In the genomic region with DNA sequence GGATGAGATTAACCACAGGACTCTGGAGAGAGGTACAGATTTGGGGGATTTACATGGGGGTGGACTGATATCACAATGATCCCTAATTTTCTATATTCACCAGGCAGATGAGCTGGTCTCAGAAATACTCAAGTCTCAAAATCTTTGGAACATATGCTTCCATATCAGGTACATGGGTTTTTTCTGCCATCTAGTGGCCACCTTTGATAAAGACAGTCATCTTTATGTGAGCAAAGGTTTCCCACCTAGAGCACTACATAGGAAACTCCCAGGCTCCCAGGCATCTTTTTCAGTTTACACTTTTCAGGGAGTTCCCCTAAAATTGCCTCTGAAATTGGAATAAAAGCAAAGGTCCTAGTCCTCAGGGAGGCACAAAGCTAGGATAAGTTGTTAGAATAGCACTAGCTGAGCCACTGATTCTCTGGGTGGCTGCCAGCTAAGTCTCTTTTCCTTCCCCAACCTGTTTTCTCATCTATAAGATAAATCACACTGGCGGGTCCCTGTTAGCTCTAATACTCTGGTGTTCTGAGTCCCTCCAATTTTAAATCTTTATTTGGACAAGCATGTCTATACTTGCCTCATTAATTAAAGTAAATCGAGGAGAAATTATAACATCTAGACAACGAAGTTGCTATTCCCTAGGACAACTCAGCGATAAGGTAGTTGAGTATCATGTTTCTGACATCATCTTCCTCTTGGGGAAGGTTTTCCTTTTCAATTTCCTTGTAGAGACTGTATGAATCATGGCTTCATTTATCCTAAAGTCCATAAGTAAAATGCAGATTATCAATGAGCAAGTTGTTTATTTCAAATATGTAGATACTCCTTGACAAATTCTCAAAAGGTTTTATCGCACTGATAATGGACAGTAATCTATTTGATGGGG, we compare ENCODE assay signal across 8 cellular contexts. TPM values are rescaled to one million over a fixed set of nuclear protein-coding genes. Genes with fewer than 3 reads are reported as not detected.
DNase-seq lines count a peak whose midpoint lies in the region; ATAC-seq, FAIRE-seq and TF ChIP-seq lines count a peak whose summit lies in the region.

No MANE protein-coding gene starts in this region.

- peak; percentile 81 for FAIRE-seq in GM18507 (lab: Jason Lieb, UNC)

- H3K9me3 Mint-ChIP-seq in glutamatergic neuron (ENCODE audit: unreplicated experiment), result no peaks in the 10 kb centered on the region
- H3K9me3 Mint-ChIP-seq in T-helper 2 cell treated with Interferon-gamma antibody and Interleukin-4, amounts not matched to agents 5 μg/mL and 100 μg/mL, for 36 hours, result no peaks in the 10 kb centered on the region

- peaks cover 10% of the 10 kb centered on the region for H3K4me1 Mint-ChIP-seq in glutamatergic neuron (ENCODE audit: low read depth, unreplicated experiment)
- H3K4me1 Mint-ChIP-seq in T-helper 2 cell treated with Interferon-gamma antibody and Interleukin-4, amounts not matched to agents 5 μg/mL and 100 μg/mL, for 36 hours (ENCODE audit: low read depth), result no peaks in the 10 kb centered on the region

- H3K27me3 Mint-ChIP-seq in glutamatergic neuron (ENCODE audit: unreplicated experiment), result no peaks in the 10 kb centered on the region
- peaks cover 7% of the 10 kb centered on the region for H3K27me3 Mint-ChIP-seq in T-helper 2 cell treated with Interferon-gamma antibody and Interleukin-4, amounts not matched to agents 5 μg/mL and 100 μg/mL, for 36 hours (ENCODE audit: low read depth)

- H3K36me3 Mint-ChIP-seq in glutamatergic neuron (ENCODE audit: unreplicated experiment), result no peaks in the 10 kb centered on the region
- H3K36me3 Mint-ChIP-seq in T-helper 2 cell treated with Interferon-gamma antibody and Interleukin-4, amounts not matched to agents 5 μg/mL and 100 μg/mL, for 36 hours (ENCODE audit: low read depth), result no peaks in the 10 kb centered on the region

- TF ChIP-seq CTCF in WI38 (IDR thresholded peaks at IDR 0.05; ENCODE audit: low read depth, low read length), result peak; percentile 55
- TF ChIP-seq CTCF in glutamatergic neuron (IDR thresholded peaks at IDR 0.05; ENCODE audit: partially characterized antibody, unreplicated experiment), result peak; percentile 88

- peak; percentile 85 for ATAC-seq in HG02943 (IDR thresholded peaks at IDR 0.05; ENCODE audit: low read depth, unreplicated experiment)

- DNase-seq in CMK (ENCODE audit: low read depth) (peak; percentile 22), GM18507 (ENCODE audit: extremely low spot score, insufficient read length, low read depth) (no peak), NCI-H2029 treated with DMSO at 0.1 percent for 48 hours (lab: John Stamatoyannopoulos, UW) (peak; percentile 13), glutamatergic neuron (no peak), retina (peak; percentile 62)
- DNase-seq in T-helper 2 cell treated with Interferon-gamma antibody and Interleukin-4, amounts not matched to agents 5 μg/mL and 100 μg/mL, for 36 hours (ENCODE audit: low spot score), result no peak

- no peak overlapping the region for H3K4me3 ChIP-seq in WI38 (ENCODE audit: low read depth, low read length)

- peak overlapping the region; percentile 20 for H3K27ac Mint-ChIP-seq in glutamatergic neuron (ENCODE audit: unreplicated experiment)
- H3K27ac Mint-ChIP-seq in T-helper 2 cell treated with Interferon-gamma antibody and Interleukin-4, amounts not matched to agents 5 μg/mL and 100 μg/mL, for 36 hours, result no peak overlapping the region

- H3K4me3 Mint-ChIP-seq in glutamatergic neuron (ENCODE audit: unreplicated experiment), result no peak overlapping the region
- H3K4me3 Mint-ChIP-seq in T-helper 2 cell treated with Interferon-gamma antibody and Interleukin-4, amounts not matched to agents 5 μg/mL and 100 μg/mL, for 36 hours, result no peak overlapping the region

RNA-seq across cellular contexts. Expression of gene MON1B, which starts 19.0 kb away (rescaled TPM):
- 47.0 TPM for total RNA-seq in glutamatergic neuron (ENCODE audit: unreplicated experiment)

RNA-seq across cellular contexts. Expression of gene SYCE1L, which starts 27.2 kb away (rescaled TPM):
- total RNA-seq in glutamatergic neuron (ENCODE audit: unreplicated experiment), result 12.8 TPM

Comparison
In these comparisons a context has a peak if more than half of its experiments do, and no peak if none do; other contexts are left out.
1. DNase-seq: peak in CMK (single experiment), NCI-H2029 treated with DMSO at 0.1 percent for 48 hours (single experiment) and retina (single experiment); none in GM18507 (single experiment), glutamatergic neuron (single experiment) and T-helper 2 cell treated with Interferon-gamma antibody and Interleukin-4, amounts not matched to agents 5 μg/mL and 100 μg/mL, for 36 hours (single experiment).